In the genomic region with DNA sequence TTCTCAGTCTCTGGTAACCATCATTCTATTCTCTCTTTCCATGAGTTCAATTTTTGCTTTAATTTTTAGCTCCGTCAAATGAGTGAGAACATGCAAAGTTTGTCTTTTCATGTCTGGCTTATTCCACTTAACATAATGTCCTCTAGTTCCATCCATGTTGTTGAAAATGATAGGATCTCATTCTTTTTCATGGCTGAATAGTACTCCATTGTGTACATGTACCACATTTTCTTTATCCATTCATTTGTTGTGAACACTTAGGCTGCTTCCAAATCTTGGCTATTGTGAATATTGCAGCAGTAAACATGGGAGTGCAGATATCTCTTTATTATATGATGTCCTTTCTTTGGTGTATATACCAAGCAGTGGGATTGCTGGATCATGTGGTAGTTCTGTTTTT, we compare ENCODE assay signal across 2 cellular contexts.
TF ChIP-seq lines count a peak whose summit lies in the region.

No MANE protein-coding gene starts in this region.

TF ChIP-seq in A549, 52 proteins besides CTCF, POLR2A, EP300 and RAD21 (continued from another document):
- TF ChIP-seq EHF (CRISPR knock-in tag; IDR thresholded peaks at IDR 0.05): no peak
- TF ChIP-seq CEBPB (IDR thresholded peaks at IDR 0.05): no peak
- no peak for TF ChIP-seq JUNB (IDR thresholded peaks at IDR 0.05)
- TF ChIP-seq CHD2 (IDR thresholded peaks at IDR 0.05; ENCODE audit: low read length, partially characterized antibody): no peak
- no peak for TF ChIP-seq RARB (CRISPR knock-in tag; IDR thresholded peaks at IDR 0.05)
- no peak for TF ChIP-seq CHD4 (IDR thresholded peaks at IDR 0.05; ENCODE audit: borderline replicate concordance)
- no peak for TF ChIP-seq ZC3H11A (IDR thresholded peaks at IDR 0.05)
- TF ChIP-seq MAFK (IDR thresholded peaks at IDR 0.05; ENCODE audit: partially characterized antibody): no peak
- TF ChIP-seq HOXA7 (CRISPR knock-in tag; IDR thresholded peaks at IDR 0.05): no peak

TF ChIP-seq in HEK293, 187 proteins besides CTCF, POLR2A, EP300 and RAD21 (continued from another document):
- TF ChIP-seq REST (tag by site-specific recombination; IDR thresholded peaks at IDR 0.05): no peak
- TF ChIP-seq ZNF266 (tag by site-specific recombination; IDR thresholded peaks at IDR 0.05; ENCODE audit: low read depth): no peak
